1 cellular context compared by ENCODE assay signal in genomic region chr6:28336284-28337024, GRCh38.
TF ChIP-seq lines count a peak whose summit lies in the region.

No MANE protein-coding gene starts in this region.

TF ChIP-seq in HepG2, 621 proteins besides CTCF, POLR2A, EP300 and RAD21 (continued from another document and continues in another):
- no peak for TF ChIP-seq ZBTB33 (CRISPR knock-in tag; IDR thresholded peaks at IDR 0.05)
- TF ChIP-seq GPN1 (CRISPR knock-in tag; IDR thresholded peaks at IDR 0.05; ENCODE audit: borderline replicate concordance): no peak
- no peak for TF ChIP-seq ZNF660 (CRISPR knock-in tag; IDR thresholded peaks at IDR 0.05; ENCODE audit: borderline replicate concordance, low read depth)
- TF ChIP-seq ZNF598 (CRISPR knock-in tag; IDR thresholded peaks at IDR 0.05; ENCODE audit: borderline replicate concordance): no peak
- TF ChIP-seq ZNF891 (CRISPR knock-in tag; IDR thresholded peaks at IDR 0.05): 0 out of 2 replicates have a peak, but pooled peaks have one; percentile 9
- no peak for TF ChIP-seq KIAA2018 (CRISPR knock-in tag; IDR thresholded peaks at IDR 0.05; ENCODE audit: borderline replicate concordance)
- TF ChIP-seq ZEB1 (IDR thresholded peaks at IDR 0.05; ENCODE audit: insufficient replicate concordance, low read depth): no peak
- no peak for TF ChIP-seq ZFP62 (CRISPR knock-in tag; IDR thresholded peaks at IDR 0.05)
- TF ChIP-seq ZNF691 (CRISPR knock-in tag; IDR thresholded peaks at IDR 0.05; ENCODE audit: borderline replicate concordance, low read depth): no peak
- TF ChIP-seq SCMH1 (CRISPR knock-in tag; IDR thresholded peaks at IDR 0.05; ENCODE audit: borderline replicate concordance): no peak
- no peak for TF ChIP-seq HDAC6 (IDR thresholded peaks at IDR 0.05; ENCODE audit: low read depth, low read length)
- no peak for TF ChIP-seq ARID5B (CRISPR knock-in tag; IDR thresholded peaks at IDR 0.05)
- no peak for TF ChIP-seq ZNF749 (CRISPR knock-in tag; IDR thresholded peaks at IDR 0.05; ENCODE audit: borderline replicate concordance)
- TF ChIP-seq FIP1L1 (IDR thresholded peaks at IDR 0.05; ENCODE audit: borderline replicate concordance, insufficient read depth, low read depth, low read length): no peak
- TF ChIP-seq ZBTB34 (CRISPR knock-in tag; IDR thresholded peaks at IDR 0.05): no peak
- TF ChIP-seq DNMT1 (CRISPR knock-in tag; IDR thresholded peaks at IDR 0.05): no peak
- no peak for TF ChIP-seq PAWR (CRISPR knock-in tag; IDR thresholded peaks at IDR 0.05; ENCODE audit: borderline replicate concordance)
- TF ChIP-seq SNAI1 (CRISPR knock-in tag; IDR thresholded peaks at IDR 0.05; ENCODE audit: borderline replicate concordance): no peak
- TF ChIP-seq ZNF768 (CRISPR knock-in tag; IDR thresholded peaks at IDR 0.05): no peak
- TF ChIP-seq ZNF784 (CRISPR knock-in tag; IDR thresholded peaks at IDR 0.05; ENCODE audit: borderline replicate concordance): no peak
- TF ChIP-seq PAX8 (CRISPR knock-in tag; IDR thresholded peaks at IDR 0.05; ENCODE audit: borderline replicate concordance): no peak
- no peak for TF ChIP-seq ISL2 (CRISPR knock-in tag; IDR thresholded peaks at IDR 0.05)
- TF ChIP-seq NBN (conservative IDR thresholded peaks at IDR 0.05): no peak
- TF ChIP-seq NFKB2 (CRISPR knock-in tag; IDR thresholded peaks at IDR 0.05; ENCODE audit: borderline replicate concordance): no peak
- TF ChIP-seq ZNF75D (CRISPR knock-in tag; IDR thresholded peaks at IDR 0.05; ENCODE audit: borderline replicate concordance): no peak
- TF ChIP-seq ZNF782 (CRISPR knock-in tag; IDR thresholded peaks at IDR 0.05; ENCODE audit: borderline replicate concordance): no peak
- 0 out of 2 replicates have a peak, but pooled peaks have one; percentile 20 for TF ChIP-seq MEIS2 (CRISPR knock-in tag; IDR thresholded peaks at IDR 0.05)
- no peak for TF ChIP-seq FOXO1 (CRISPR knock-in tag; IDR thresholded peaks at IDR 0.05)
- TF ChIP-seq ZNF326 (CRISPR knock-in tag; IDR thresholded peaks at IDR 0.05; ENCODE audit: borderline replicate concordance): no peak
- peak; percentile 6; the same call in 1 of the 2 replicates for TF ChIP-seq ZSCAN5A (CRISPR knock-in tag; IDR thresholded peaks at IDR 0.05; ENCODE audit: borderline replicate concordance)
- no peak for TF ChIP-seq LRRFIP1 (CRISPR knock-in tag; conservative IDR thresholded peaks at IDR 0.05)
- peak; percentile 29 for TF ChIP-seq ASH2L (IDR thresholded peaks at IDR 0.05; ENCODE audit: insufficient read length, low read depth, low read length)
- no peak for TF ChIP-seq SMARCE1 (IDR thresholded peaks at IDR 0.05; ENCODE audit: borderline replicate concordance)
- 0 out of 2 replicates have a peak, but pooled peaks have one; percentile 45 for TF ChIP-seq DNMT3B (CRISPR knock-in tag; conservative IDR thresholded peaks at IDR 0.05)
- TF ChIP-seq PBX2 (CRISPR knock-in tag; IDR thresholded peaks at IDR 0.05): no peak
- TF ChIP-seq RBAK (CRISPR knock-in tag; IDR thresholded peaks at IDR 0.05): no peak
- no peak for TF ChIP-seq ZKSCAN8 (CRISPR knock-in tag; IDR thresholded peaks at IDR 0.05; ENCODE audit: borderline replicate concordance)
- TF ChIP-seq ATM (IDR thresholded peaks at IDR 0.05; ENCODE audit: borderline replicate concordance): no peak
